8 cellular contexts compared by ENCODE assay signal in the genomic region with DNA sequence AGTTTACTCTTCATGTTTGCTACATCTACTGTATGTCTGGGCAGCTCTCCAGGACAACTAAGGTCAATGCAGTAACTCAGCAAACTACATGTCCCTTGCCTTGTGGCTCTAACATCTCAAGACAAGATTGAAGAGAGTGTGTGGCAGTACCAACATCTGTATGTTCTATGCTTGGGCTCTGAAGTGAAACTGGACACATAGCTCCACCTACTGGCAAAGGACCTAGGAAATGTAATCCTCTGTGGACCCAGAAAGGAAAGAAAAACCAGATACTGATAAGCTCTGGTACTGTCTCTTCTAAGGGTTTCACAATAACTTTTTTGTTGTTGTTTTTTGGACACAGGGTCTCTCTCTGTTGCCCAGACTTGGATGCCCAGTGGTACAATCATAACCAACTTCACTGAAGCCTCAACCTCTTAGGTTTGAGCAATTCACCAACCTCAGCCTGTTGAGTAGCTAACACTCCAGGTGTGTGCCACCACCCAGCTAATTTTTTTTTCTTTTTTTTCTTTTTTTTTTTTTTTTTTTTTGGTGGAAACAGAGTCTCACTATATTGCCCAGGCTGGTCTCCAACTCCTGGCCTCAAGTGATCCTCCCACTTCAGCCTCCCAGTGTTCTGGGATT.
DNase-seq lines count a peak whose midpoint lies in the region; ATAC-seq, FAIRE-seq and TF ChIP-seq lines count a peak whose summit lies in the region.

No MANE protein-coding gene starts in this region.

- no peak overlapping the region for H2AFZ ChIP-seq in endothelial cell of umbilical vein (ENCODE audit: low read depth, low read length)

- no peaks in the 10 kb centered on the region for H3K79me2 ChIP-seq in endothelial cell of umbilical vein (ENCODE audit: control insufficient read depth, insufficient read depth, low read length)

- POLR2A ChIA-PET in endothelial cell of umbilical vein (lab: Charles Lee): interaction anchor here (0.6 kb wide), 1 partner anchor 19 kb away, joined by 8 read pairs; no protein-coding TSS in a partner anchor

- TF ChIP-seq CTCF in endothelial cell of umbilical vein (IDR thresholded peaks at IDR 0.05; ENCODE audit: extremely low read depth in 1 of 2, insufficient read depth in 1 of 2, low read depth in 1 of 2, low read length in 2 of 2): peak; percentile 58 to 62
- peak; percentile 25 for TF ChIP-seq CTCF in mucosa of descending colon (IDR thresholded peaks at IDR 0.05)
- TF ChIP-seq CTCF in testis (IDR thresholded peaks at IDR 0.05): peak in 2 of 3 experiments; percentile 34 to 53

- H4K20me1 ChIP-seq in endothelial cell of umbilical vein (replicated peaks; ENCODE audit: control insufficient read depth, extremely low read depth, insufficient read depth, low read length): no peaks in the 10 kb centered on the region

- TF ChIP-seq POLR2A in endothelial cell of umbilical vein (IDR thresholded peaks at IDR 0.05; ENCODE audit: low read depth, low read length): no peak
- no peak for TF ChIP-seq POLR2A in testis (IDR thresholded peaks at IDR 0.05)

- no peaks in the 10 kb centered on the region for H3K9me1 ChIP-seq in endothelial cell of umbilical vein (replicated peaks; ENCODE audit: control insufficient read depth, extremely low read depth, insufficient read depth, low read length)

- H3K9ac ChIP-seq in endothelial cell of umbilical vein (replicated peaks; ENCODE audit: extremely low read depth, insufficient read depth, low read length): no peak overlapping the region

- CTCF ChIA-PET in endothelial cell of umbilical vein (lab: Charles Lee): interaction anchor here (0.6 to 3.6 kb wide), 67 partner anchors 9 to 1422 kb away, joined by 3 to 54 read pairs (median 4); a partner anchor contains a TSS

- H3K27ac ChIP-seq in endothelial cell of umbilical vein (ENCODE audit: insufficient read depth, low read depth, low read length) (no peak overlapping the region), testis (no peak overlapping the region)

- DNase-seq in CMK (ENCODE audit: low read depth) (peak; percentile 9), NCI-H2171 treated with DMSO at 0.1 percent for 48 hours (lab: John Stamatoyannopoulos, UW) (peak; percentile 11), endothelial cell of umbilical vein (ENCODE audit: low read depth, low spot score) (peak; percentile 66), mucosa of descending colon (peak in 1 of 3 donors; percentile 82), testis (peak; percentile 63)
- DNase-seq in activated CD4-positive, alpha-beta T cell treated with anti-CD3 and anti-CD28 coated beads for 48 hours: peak; percentile 58

- no peak overlapping the region for H3K4me3 ChIP-seq in endothelial cell of umbilical vein (replicated peaks in 1 of 3; ENCODE audit: insufficient read depth in 1 of 3, low read depth in 1 of 3, low read length in 3 of 3)
- no peak overlapping the region for H3K4me3 ChIP-seq in mucosa of descending colon
- H3K4me3 ChIP-seq in testis: no peak overlapping the region

- H3K27me3 ChIP-seq in endothelial cell of umbilical vein (ENCODE audit: control insufficient read depth in 2 of 2, insufficient read depth in 2 of 2, low read length in 2 of 2) (no peaks in the 10 kb centered on the region), testis (no peaks in the 10 kb centered on the region)

- dilution Hi-C loops in endothelial cell of umbilical vein (cut with MboI; ENCODE audit: extremely low pct_ligation_motif_present, low sequenced_read_pairs): no loop called here

- intact Hi-C loops in endothelial cell of umbilical vein (cut with micrococcal nuclease) (loop anchor here (1.0 to 10.0 kb wide), 6 partner anchors 100 to 1157 kb away; no protein-coding TSS in a partner anchor), mucosa of descending colon (cut with DNase I, micrococcal nuclease) (no loop called here), testis (cut with DNase I; ENCODE audit: low total_unique reads) (loop anchor here (10.0 kb wide), 1 partner anchor 103 kb away; no protein-coding TSS in a partner anchor)

- no TSS peak for BruUV-seq in endothelial cell of umbilical vein (replicated peaks; lab: Mats Ljungman, UMichigan)

- no peak overlapping the region for H3K4me2 ChIP-seq in endothelial cell of umbilical vein (ENCODE audit: insufficient read depth, low read length)

- no peaks in the 10 kb centered on the region for H3K36me3 ChIP-seq in endothelial cell of umbilical vein (ENCODE audit: control insufficient read depth in 2 of 2, extremely low read depth in 1 of 2, insufficient read depth in 2 of 2, low read length in 2 of 2)
- no peaks in the 10 kb centered on the region for H3K36me3 ChIP-seq in mucosa of descending colon (ENCODE audit: low read depth)
- H3K36me3 ChIP-seq in testis (ENCODE audit: low read depth, missing control alignments): no peaks in the 10 kb centered on the region

- H3K4me1 ChIP-seq in endothelial cell of umbilical vein (ENCODE audit: control insufficient read depth, extremely low read depth, insufficient read depth, low read length) (peaks cover 9% of the 10 kb centered on the region), mucosa of descending colon (ENCODE audit: low read depth) (no peaks in the 10 kb centered on the region), testis (no peaks in the 10 kb centered on the region)

- ATAC-seq in GM19025 (IDR thresholded peaks at IDR 0.05; ENCODE audit: low read depth, unreplicated experiment) (peak; percentile 80), HG03103 (IDR thresholded peaks at IDR 0.05; ENCODE audit: low read depth, unreplicated experiment) (peak; percentile 84), mucosa of descending colon (peak; percentile 80)

- peak; percentile 89 for FAIRE-seq in endothelial cell of umbilical vein (lab: Jason Lieb, UNC)

- H3K9me3 ChIP-seq in endothelial cell of umbilical vein (replicated peaks; ENCODE audit: control insufficient read depth, insufficient read depth, low read length) (no peaks in the 10 kb centered on the region), mucosa of descending colon (no peaks in the 10 kb centered on the region), testis (no peaks in the 10 kb centered on the region)

TF ChIP-seq in endothelial cell of umbilical vein, 7 proteins besides CTCF, POLR2A, EP300 and RAD21:
- no peak for TF ChIP-seq EZH2 (IDR thresholded peaks at IDR 0.05; ENCODE audit: borderline replicate concordance, low read depth, low read length, severe bottlenecking)
- TF ChIP-seq, protein P1, sequence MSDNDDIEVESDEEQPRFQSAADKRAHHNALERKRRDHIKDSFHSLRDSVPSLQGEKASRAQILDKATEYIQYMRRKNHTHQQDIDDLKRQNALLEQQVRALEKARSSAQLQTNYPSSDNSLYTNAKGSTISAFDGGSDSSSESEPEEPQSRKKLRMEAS (IDR thresholded peaks at IDR 0.05; ENCODE audit: insufficient read depth, insufficient read length): no peak
- no peak for TF ChIP-seq JUN (IDR thresholded peaks at IDR 0.05; ENCODE audit: borderline replicate concordance, insufficient read depth, insufficient read length, low read depth)
- no peak for TF ChIP-seq POLR2AphosphoS5 (IDR thresholded peaks at IDR 0.05; ENCODE audit: insufficient read depth, low read depth, low read length)
- TF ChIP-seq FOS (IDR thresholded peaks at IDR 0.05; ENCODE audit: borderline replicate concordance, insufficient read depth, low read length): no peak
- TF ChIP-seq GATA2 (IDR thresholded peaks at IDR 0.05; ENCODE audit: insufficient read depth, insufficient read length, low read depth, low read length): no peak
- no peak for TF ChIP-seq MYC (IDR thresholded peaks at IDR 0.05; ENCODE audit: low read depth, low read length)

Comparison
In these comparisons a context has a peak if more than half of its experiments do, and no peak if none do; other contexts are left out.
1. intact Hi-C loops: an anchor here in endothelial cell of umbilical vein (1.0 to 10.0 kb wide) and testis (10.0 kb wide); none called in mucosa of descending colon.